8 cellular contexts compared by ENCODE assay signal in genomic region chr2:94797235-94797634, GRCh38.
DNase-seq lines count a peak whose midpoint lies in the region; ATAC-seq and TF ChIP-seq lines count a peak whose summit lies in the region.
"Not testable (repeated sequence)": the region's sequence is repeated elsewhere in the genome, so short reads cannot be mapped to it uniquely, and the experiment has no call there.

No MANE protein-coding gene starts in this region.

- not testable (repeated sequence) for DNase-seq in BJ (ENCODE audit: low read depth); GM13977 (ENCODE audit: low spot score); Peyer's patch; body of pancreas; right lobe of liver; gastrocnemius medialis
- peak; percentile 13 for DNase-seq in NB4 (ENCODE audit: low read depth)
- peak; percentile 15 for DNase-seq in fibroblast of the aortic adventitia (ENCODE audit: low read depth)

- intact Hi-C loops in body of pancreas (cut with DNase I); right lobe of liver (cut with DNase I); gastrocnemius medialis (cut with DNase I; ENCODE audit: low total_unique reads): not testable (repeated sequence)

- not testable (repeated sequence) for H3K4me1 ChIP-seq in Peyer's patch, body of pancreas, right lobe of liver, gastrocnemius medialis

- CTCF ChIA-PET in BJ (lab: Yijun Ruan, JAX) = not testable (repeated sequence)

- POLR2A ChIA-PET in BJ (lab: Charles Lee) = not testable (repeated sequence)

- not testable (repeated sequence) for ATAC-seq in body of pancreas, right lobe of liver, gastrocnemius medialis

- H3K9me3 ChIP-seq in Peyer's patch, body of pancreas, right lobe of liver, gastrocnemius medialis: not testable (repeated sequence)

- H3K36me3 ChIP-seq in BJ (ENCODE audit: control insufficient read depth, insufficient read depth, low read length); Peyer's patch; body of pancreas (replicated peaks in 1 of 2; ENCODE audit: insufficient read depth in 1 of 2, low read depth in 2 of 2); right lobe of liver; gastrocnemius medialis: not testable (repeated sequence)

- in situ Hi-C loops in GM13977 (cut with MboI; ENCODE audit: low pct_unique_long_range_greater_than_20kb, low sequenced_read_pairs, unreplicated experiment); gastrocnemius medialis (cut with MboI; ENCODE audit: low sequenced_read_pairs in 4 of 4): not testable (repeated sequence)

- not testable (repeated sequence) for H3K4me3 ChIP-seq in BJ (ENCODE audit: low read depth, low read length); NB4 (ENCODE audit: low read depth, low read length); Peyer's patch; body of pancreas; fibroblast of the aortic adventitia (ENCODE audit: low read depth, low read length); right lobe of liver; gastrocnemius medialis

- TF ChIP-seq POLR2A in NB4 (IDR thresholded peaks at IDR 0.05; ENCODE audit: extremely low read depth, insufficient read length); Peyer's patch (IDR thresholded peaks at IDR 0.05); body of pancreas (IDR thresholded peaks at IDR 0.05); right lobe of liver (IDR thresholded peaks at IDR 0.05); gastrocnemius medialis (IDR thresholded peaks at IDR 0.05): not testable (repeated sequence)

- TF ChIP-seq CTCF in BJ (IDR thresholded peaks at IDR 0.05; ENCODE audit: insufficient read depth, low read depth, low read length) = peak; percentile 48
- TF ChIP-seq CTCF in GM13977 (IDR thresholded peaks at IDR 0.05; ENCODE audit: extremely low read depth, insufficient read depth, missing control alignments) = peak; percentile 45
- not testable (repeated sequence) for TF ChIP-seq CTCF in NB4 (IDR thresholded peaks at IDR 0.05; ENCODE audit: low read depth, low read length)
- TF ChIP-seq CTCF in Peyer's patch (IDR thresholded peaks at IDR 0.05) = peak in 4 of 6 experiments; percentile 12 to 30 (median 24)
- peak in 6 of 7 experiments; percentile 27 to 47 (median 36) for TF ChIP-seq CTCF in body of pancreas (IDR thresholded peaks at IDR 0.05)
- peak; percentile 43 for TF ChIP-seq CTCF in fibroblast of the aortic adventitia (IDR thresholded peaks at IDR 0.05; ENCODE audit: insufficient read depth, low read length)
- peak; percentile 37 to 64 (median 52) for TF ChIP-seq CTCF in right lobe of liver (IDR thresholded peaks at IDR 0.05)
- TF ChIP-seq CTCF in gastrocnemius medialis (IDR thresholded peaks at IDR 0.05 in 4 of 5, conservative IDR thresholded peaks at IDR 0.05 in 1 of 5) = peak in 3 of 5 experiments; percentile 14 to 31 (median 24)

- H3K27ac ChIP-seq in Peyer's patch, body of pancreas, right lobe of liver, gastrocnemius medialis: not testable (repeated sequence)

- H3K27me3 ChIP-seq in BJ (ENCODE audit: control insufficient read depth, insufficient read depth, low read length); Peyer's patch; body of pancreas; right lobe of liver; gastrocnemius medialis: not testable (repeated sequence)
